12 cellular contexts compared by ENCODE assay signal in genomic region chr9:123742009-123742767, GRCh38.
A peak's percentile ranks its signal among the peaks of the same experiment; 100 is the strongest.
DNase-seq lines count a peak whose midpoint lies in the region; ATAC-seq and TF ChIP-seq lines count a peak whose summit lies in the region.
"Had no signal": no experiment of that assay in that cellular context is flagged by ENCODE, and none has a peak within 500 bp of the region (broad histone marks: within the 10 kb centered on the region; RNA-seq: fewer than 3 reads in every experiment).

No MANE protein-coding gene starts in this region.

- peaks cover 6% of the 10 kb centered on the region for H4K20me1 ChIP-seq in hepatocyte (ENCODE audit: insufficient read depth, poor library complexity, severe bottlenecking)

- H3K4me2 ChIP-seq in hepatocyte, result peak overlapping the region; percentile 48

- 59% methylated on average over 7 of the region's 7 CpGs for WGBS in hepatocyte (ENCODE audit: low lambda C conversion rate, missing lambda C conversion rate)

- H3K27ac Mint-ChIP-seq in brain, result peak overlapping the region; percentile 10 to 81 (median 59)
- H3K27ac Mint-ChIP-seq: CD8-positive, alpha-beta T cell had no signal

- H3K27ac ChIP-seq in hepatocyte, result peak overlapping the region; percentile 6

- H3K4me1 Mint-ChIP-seq in brain, result peaks cover 59% of the 10 kb centered on the region

- H3K27me3 Mint-ChIP-seq in brain, result no peaks in the 10 kb centered on the region

- no peaks in the 10 kb centered on the region for H3K9me2 ChIP-seq in hepatocyte (replicated peaks; ENCODE audit: insufficient read depth)

- H3K4me3 ChIP-seq in hepatocyte, result no peak overlapping the region

- no peak overlapping the region for H2AFZ ChIP-seq in hepatocyte

- H3K4me1 ChIP-seq in hepatocyte (ENCODE audit: insufficient read depth), result peaks cover 15% of the 10 kb centered on the region

- H3K27me3 ChIP-seq in hepatocyte, result no peaks in the 10 kb centered on the region
- H3K27me3 ChIP-seq: ascending aorta, upper lobe of left lung had no signal

- DNase-seq in H4 (ENCODE audit: low spot score) (peak; percentile 37), hepatocyte (ENCODE audit: low spot score) (no peak), putamen (ENCODE audit: low spot score) (peak; percentile 71), NCI-H82 treated with DMSO at 0.1 percent for 48 hours (lab: John Stamatoyannopoulos, UW; ENCODE audit: unreplicated experiment) (no peak), RPMI8226 (no peak)
- DNase-seq in activated CD4-positive, CD25-positive, alpha-beta regulatory T cell (lab: John Stamatoyannopoulos, UW), result no peak
- DNase-seq: activated CD4-positive, alpha-beta T cell treated with anti-CD3 and anti-CD28 coated beads, Interleukin-2, amount 50 U/mL, for 48 hours; CD8-positive, alpha-beta T cell; upper lobe of left lung had no signal

- H3K36me3 ChIP-seq in hepatocyte (replicated peaks; ENCODE audit: insufficient read depth, low read depth), result no peaks in the 10 kb centered on the region
- H3K36me3 ChIP-seq: ascending aorta, upper lobe of left lung had no signal

- H3K9me3 ChIP-seq in hepatocyte (ENCODE audit: low read depth), result no peaks in the 10 kb centered on the region
- H3K9me3 ChIP-seq: ascending aorta, upper lobe of left lung had no signal

- peaks cover 5% of the 10 kb centered on the region for H3K79me2 ChIP-seq in hepatocyte

- ATAC-seq in GM21786 (IDR thresholded peaks at IDR 0.05; ENCODE audit: unreplicated experiment), result no peak
- ATAC-seq: CD8-positive, alpha-beta T cell had no signal

- H3K36me3 Mint-ChIP-seq in brain, result no peaks in the 10 kb centered on the region

- no peak for TF ChIP-seq CTCF in brain (conservative IDR thresholded peaks at IDR 0.05)
- TF ChIP-seq CTCF in hepatocyte (IDR thresholded peaks at IDR 0.05; ENCODE audit: poor library complexity), result no peak

- H3K9me3 Mint-ChIP-seq in brain, result no peaks in the 10 kb centered on the region
- H3K9me3 Mint-ChIP-seq: CD8-positive, alpha-beta T cell had no signal

- peak overlapping the region in 4 of 5 experiments; percentile 23 to 77 (median 40) for H3K4me3 Mint-ChIP-seq in brain
- H3K4me3 Mint-ChIP-seq: CD8-positive, alpha-beta T cell had no signal

Comparison
In these comparisons a context has a peak if more than half of its experiments do, and no peak if none do; other contexts are left out.
1. DNase-seq: peak in H4 (single experiment) and putamen (single experiment); none in hepatocyte (single experiment), NCI-H82 treated with DMSO at 0.1 percent for 48 hours (single experiment), activated CD4-positive, CD25-positive, alpha-beta regulatory T cell (0 of 4) and RPMI8226 (single experiment).